18 cellular contexts compared by ENCODE assay signal in genomic region chr15:39497759-39498565, GRCh38.
A peak's percentile ranks its signal among the peaks of the same experiment; 100 is the strongest.
DNase-seq lines count a peak whose midpoint lies in the region; ATAC-seq and TF ChIP-seq lines count a peak whose summit lies in the region.
"Had no signal": no experiment of that assay in that cellular context is flagged by ENCODE, and none has a peak within 500 bp of the region (broad histone marks: within the 10 kb centered on the region; RNA-seq: fewer than 3 reads in every experiment).

No MANE protein-coding gene starts in this region.

- TF ChIP-seq CTCF in mammary epithelial cell (conservative IDR thresholded peaks at IDR 0.05 in 1 of 2, IDR thresholded peaks at IDR 0.05 in 1 of 2; ENCODE audit: extremely low read depth in 1 of 2, insufficient read depth in 1 of 2, low read depth in 1 of 2, low read length in 2 of 2): no peak

- no peaks in the 10 kb centered on the region for H3K79me2 ChIP-seq in mammary epithelial cell (ENCODE audit: insufficient read depth, low read length)

- dilution Hi-C loops in mammary epithelial cell (cut with HindIII; ENCODE audit: low sequenced_read_pairs): no loop called here

- CTCF ChIA-PET in mammary epithelial cell (lab: Charles Lee; ENCODE audit: low non-redundant PET): no interaction called here

- H3K9ac ChIP-seq in mammary epithelial cell (ENCODE audit: insufficient read depth, low read length): no peak overlapping the region
- no peak overlapping the region for H3K9ac ChIP-seq in muscle layer of colon (ENCODE audit: low read length)

- H3K4me3 ChIP-seq in mammary epithelial cell (replicated peaks in 1 of 3; ENCODE audit: insufficient read depth in 1 of 3, low read depth in 2 of 3, low read length in 3 of 3) (no peak overlapping the region), muscle layer of colon (ENCODE audit: low read depth in 1 of 2, low read length in 2 of 2) (no peak overlapping the region)
- H3K4me3 ChIP-seq: MG63, tibial artery had no signal

- H3K27ac ChIP-seq in mammary epithelial cell (ENCODE audit: insufficient read depth, low read depth, low read length): no peak overlapping the region
- peak overlapping the region; percentile 43 for H3K27ac ChIP-seq in muscle layer of colon (ENCODE audit: low read depth, low read length)
- H3K27ac ChIP-seq: brain microvascular endothelial cell had no signal

- DNase-seq in Right ventricle myocardium superior: no peak
- no peak for DNase-seq in left ventricle myocardium superior
- peak; percentile 65 for DNase-seq in mammary epithelial cell
- no peak for DNase-seq in stimulated activated CD4-positive, alpha-beta T cell treated with anti-CD3 and anti-CD28 coated beads, Interleukin-4, amount 100 ng/mL, for 1 hour
- DNase-seq in ACHN: no peak
- DNase-seq in activated CD4-positive, alpha-beta T cell treated with anti-CD3 and anti-CD28 coated beads, Interleukin-2, amount 50 U/mL, for 1 hour: no peak
- DNase-seq: activated naive CD4-positive, alpha-beta T cell treated with anti-CD3 and anti-CD28 coated beads for 36 hours; brain microvascular endothelial cell; COR-L47; MG63; NCI-H187 treated with DMSO at 0.1 percent for 48 hours; NCI-H510A treated with DMSO at 0.1 percent for 48 hours; nephron progenitor cell; retina; tibial artery had no signal

- peak; percentile 19 for ATAC-seq in Right ventricle myocardium superior (ENCODE audit: poor library complexity)
- ATAC-seq in left ventricle myocardium superior: no peak
- no peak for ATAC-seq in HG02678 (IDR thresholded peaks at IDR 0.05; ENCODE audit: unreplicated experiment)
- ATAC-seq: WTC11 had no signal

- WGBS in mammary epithelial cell (ENCODE audit: low coverage, missing lambda C conversion rate): 63% methylated on average over 3 of the region's 4 CpGs

- no peak overlapping the region for H2AFZ ChIP-seq in mammary epithelial cell (ENCODE audit: low read depth, low read length)

- peaks cover 35% of the 10 kb centered on the region for H3K4me1 ChIP-seq in mammary epithelial cell (ENCODE audit: insufficient read depth, low read length)
- H3K4me1 ChIP-seq in muscle layer of colon (ENCODE audit: insufficient read depth, low read length): peaks cover 61% of the 10 kb centered on the region

- no peak overlapping the region for H3K4me2 ChIP-seq in mammary epithelial cell (ENCODE audit: insufficient read depth, low read depth, low read length)

- in situ Hi-C loops in mammary epithelial cell (cut with MboI; ENCODE audit: low sequenced_read_pairs in 2 of 2): no loop called here
- in situ Hi-C loops in ACHN (cut with HindIII; ENCODE audit: low pct_ligation_motif_present, low pct_unique_long_range_greater_than_20kb, low sequenced_read_pairs): no loop called here

- intact Hi-C loops in Right ventricle myocardium superior (cut with DNase I) (no loop called here), left ventricle myocardium superior (cut with micrococcal nuclease) (no loop called here), mammary epithelial cell (cut with micrococcal nuclease) (no loop called here)

- H3K36me3 ChIP-seq in mammary epithelial cell (ENCODE audit: insufficient read depth, low read length): no peaks in the 10 kb centered on the region
- H3K36me3 ChIP-seq in muscle layer of colon (ENCODE audit: insufficient read depth, low read length): no peaks in the 10 kb centered on the region
- H3K36me3 ChIP-seq: brain microvascular endothelial cell, MG63, tibial artery had no signal

- no peaks in the 10 kb centered on the region for H4K20me1 ChIP-seq in mammary epithelial cell (ENCODE audit: insufficient read depth, low read length)

- no TSS peak for BruUV-seq in mammary epithelial cell (replicated peaks; lab: Mats Ljungman, UMichigan)

- H3K9me3 ChIP-seq in mammary epithelial cell (replicated peaks; ENCODE audit: insufficient read depth, low read length): peaks cover 5% of the 10 kb centered on the region
- H3K9me3 ChIP-seq in muscle layer of colon (ENCODE audit: low read length): no peaks in the 10 kb centered on the region
- H3K9me3 ChIP-seq: MG63, tibial artery had no signal

- H3K27me3 ChIP-seq in mammary epithelial cell (ENCODE audit: insufficient read depth, low read length) (no peaks in the 10 kb centered on the region), muscle layer of colon (ENCODE audit: control insufficient read depth in 1 of 2, insufficient read depth in 2 of 2, low read length in 2 of 2) (no peaks in the 10 kb centered on the region)
- H3K27me3 ChIP-seq: brain microvascular endothelial cell, MG63, tibial artery had no signal
